In the genomic region with DNA sequence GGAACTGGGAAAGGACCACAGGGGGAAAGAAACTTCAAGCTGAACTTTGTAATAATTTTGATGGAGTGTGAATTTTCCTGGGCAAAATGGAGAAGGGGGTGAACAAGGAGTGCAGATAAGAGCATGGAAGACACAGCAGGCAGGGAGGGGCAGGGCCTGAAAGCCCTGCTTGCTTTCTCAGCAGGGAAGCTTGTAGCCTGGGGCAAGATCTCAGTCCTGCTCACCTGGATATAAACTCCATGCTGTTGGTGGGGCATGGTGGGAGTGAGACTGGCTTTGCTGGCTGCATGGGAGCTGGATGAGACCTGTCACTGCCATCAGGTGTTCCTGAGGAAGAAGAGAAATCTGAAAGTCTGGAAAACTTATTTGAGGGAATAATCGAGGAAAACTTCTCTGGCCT, we compare ENCODE assay signal across 18 cellular contexts. TPM values are rescaled to one million over a fixed set of nuclear protein-coding genes. Genes with fewer than 3 reads are reported as not detected.
DNase-seq lines count a peak whose midpoint lies in the region; ATAC-seq, FAIRE-seq and TF ChIP-seq lines count a peak whose summit lies in the region.
"Had no signal": no experiment of that assay in that cellular context is flagged by ENCODE, and none has a peak within 500 bp of the region (broad histone marks: within the 10 kb centered on the region; RNA-seq: fewer than 3 reads in every experiment).

No MANE protein-coding gene starts in this region.

- no peaks in the 10 kb centered on the region for H3K36me3 Mint-ChIP-seq in WTC11
- H3K36me3 Mint-ChIP-seq: T-cell had no signal

- DNase-seq in COLO668 (lab: John Stamatoyannopoulos, UW; ENCODE audit: unreplicated experiment) = peak; percentile 10
- peak; percentile 93 for DNase-seq in NCI-H146 (lab: John Stamatoyannopoulos, UW)
- no peak for DNase-seq in WTC11 (ENCODE audit: low spot score)
- DNase-seq in islet precursor cell = peak; percentile 53
- DNase-seq in NCI-H1105 treated with DMSO at 0.1 percent for 48 hours (lab: John Stamatoyannopoulos, UW) = no peak
- DNase-seq in NCI-H446 treated with DMSO at 0.1 percent for 48 hours (lab: John Stamatoyannopoulos, UW) = no peak
- DNase-seq in small intestine = no peak
- DNase-seq: NCI-H1092, NCI-H1694, NCI-H2029 treated with DMSO at 0.1 percent for 48 hours, NCI-H2227 treated with DMSO at 0.1 percent for 48 hours, NCI-H524 treated with DMSO at 0.1 percent for 48 hours, SHP77, T-cell had no signal

- peaks cover 30% of the 10 kb centered on the region for H3K4me1 Mint-ChIP-seq in WTC11
- H3K4me1 Mint-ChIP-seq: T-cell had no signal

- H3K9me3 Mint-ChIP-seq in WTC11 = peaks cover 18% of the 10 kb centered on the region

- CTCF ChIA-PET in WTC11 (lab: Charles Lee) = no interaction called here

- TF ChIP-seq CTCF in WTC11 (IDR thresholded peaks at IDR 0.05) = no peak

- POLR2A ChIA-PET in WTC11 (lab: Charles Lee) = no interaction called here

- no peak overlapping the region for H3K27ac Mint-ChIP-seq in WTC11
- H3K27ac Mint-ChIP-seq: T-cell had no signal

- H3K27me3 Mint-ChIP-seq in WTC11 (ENCODE audit: low read depth) = no peaks in the 10 kb centered on the region

- H3K4me1 ChIP-seq in small intestine (ENCODE audit: control insufficient read depth in 2 of 2, insufficient read depth in 1 of 2, low read depth in 1 of 2, low read length in 1 of 2) = no peaks in the 10 kb centered on the region

- WGBS in small intestine, 3 donors = 56 to 77% (median 75%) methylated on average over 1 of the region's 1 CpG

- no peak overlapping the region for H3K4me3 Mint-ChIP-seq in WTC11
- H3K4me3 Mint-ChIP-seq: IgD-negative memory B cell, T-cell had no signal

- no peaks in the 10 kb centered on the region for H3K9me3 ChIP-seq in small intestine (ENCODE audit: control insufficient read depth, low read depth)

- H3K36me3 ChIP-seq in small intestine (ENCODE audit: control insufficient read depth in 2 of 2, insufficient read depth in 2 of 2, low read length in 2 of 2) = no peaks in the 10 kb centered on the region

- peak; percentile 55 for ATAC-seq in WTC11
- ATAC-seq: Panc1, T-cell had no signal

- no peaks in the 10 kb centered on the region for H3K27me3 ChIP-seq in small intestine (ENCODE audit: control insufficient read depth in 2 of 2, insufficient read depth in 2 of 2, low read length in 2 of 2)

- H3K4me3 ChIP-seq in small intestine (ENCODE audit: low read depth in 1 of 2, low read length in 2 of 2) = no peak overlapping the region

- H3K27ac ChIP-seq in small intestine (ENCODE audit: low read depth in 1 of 2, low read length in 1 of 2) = no peak overlapping the region
- H3K27ac ChIP-seq: HL-60, RWPE1 had no signal

- no peak for FAIRE-seq in small intestine (lab: Jason Lieb, UNC)

TF ChIP-seq in WTC11, 78 proteins besides CTCF, POLR2A, EP300 and RAD21:
- TF ChIP-seq ZNF423 (CRISPR knock-in tag; IDR thresholded peaks at IDR 0.05) (0 out of 2 replicates have a peak, but pooled peaks have one; percentile 44), ATF1 (CRISPR knock-in tag; IDR thresholded peaks at IDR 0.05) (no peak), CBFB (CRISPR knock-in tag; IDR thresholded peaks at IDR 0.05; ENCODE audit: low read depth) (no peak), NR1H2 (CRISPR knock-in tag; IDR thresholded peaks at IDR 0.05) (no peak)
- TF ChIP-seq, protein P1, sequence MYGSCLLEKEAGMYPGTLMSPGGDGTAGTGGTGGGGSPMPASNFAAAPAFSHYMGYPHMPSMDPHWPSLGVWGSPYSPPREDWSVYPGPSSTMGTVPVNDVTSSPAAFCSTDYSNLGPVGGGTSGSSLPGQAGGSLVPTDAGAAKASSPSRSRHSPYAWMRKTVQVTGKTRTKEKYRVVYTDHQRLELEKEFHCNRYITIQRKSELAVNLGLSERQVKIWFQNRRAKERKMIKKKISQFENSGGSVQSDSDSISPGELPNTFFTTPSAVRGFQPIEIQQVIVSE (CRISPR knock-in tag; IDR thresholded peaks at IDR 0.05; ENCODE audit: borderline replicate concordance) = no peak

RNA-seq across cellular contexts. Expression of a gene that starts 58.7 kb away (rescaled TPM):
- 24.1 to 25.7 TPM (median 25.4 TPM) in 3 replicates for total RNA-seq in WTC11 (2021)
- polyA plus RNA-seq in small intestine = 1 to 10 TPM; 2.4 to 5.8 (median 2.9) TPM

Comparison
In these comparisons a context has a peak if more than half of its experiments do, and no peak if none do; other contexts are left out.
1. DNase-seq: peak in COLO668 (single experiment), NCI-H146 (single experiment) and islet precursor cell (single experiment); none in WTC11 (single experiment), NCI-H1105 treated with DMSO at 0.1 percent for 48 hours (single experiment), NCI-H446 treated with DMSO at 0.1 percent for 48 hours (single experiment) and small intestine (single experiment).